In genomic region chr21:16608209-16608830, GRCh38 we compare ENCODE assay signal across 14 cellular contexts.
DNase-seq lines count a peak whose midpoint lies in the region; ATAC-seq and TF ChIP-seq lines count a peak whose summit lies in the region.
"Had no signal": no experiment of that assay in that cellular context is flagged by ENCODE, and none has a peak within 500 bp of the region (broad histone marks: within the 10 kb centered on the region; RNA-seq: fewer than 3 reads in every experiment).

No MANE protein-coding gene starts in this region.

- DNase-seq in heart right ventricle, result no peak
- DNase-seq in Right ventricle myocardium inferior (ENCODE audit: missing footprints), result no peak
- no peak for DNase-seq in left ventricle myocardium superior
- DNase-seq in thyroid gland, result no peak
- DNase-seq in NOMO-1 treated with DMSO at 0.1 percent for 48 hours (lab: John Stamatoyannopoulos, UW; ENCODE audit: unreplicated experiment), result no peak
- DNase-seq: activated CD4-positive, alpha-beta T cell treated with anti-CD3 and anti-CD28 coated beads, Interleukin-2, amount 10 ng/mL, durations not matched to agents 24 days and 14 days; central memory CD4-positive, alpha-beta T cell; islet precursor cell; NCI-H1436 treated with DMSO at 0.1 percent for 48 hours; stimulated activated CD8-positive, alpha-beta memory T cell treated with anti-CD3 and anti-CD28 coated beads, Interleukin-4, amount 100 ng/mL, for 48 hours; uterus had no signal

- ATAC-seq in heart right ventricle, result peak in 3 of 8 donors; percentile 30 to 57 (median 37)
- ATAC-seq in Right ventricle myocardium inferior, result no peak
- peak; percentile 53; the same call in 1 of the 3 replicates for ATAC-seq in SK-N-SH treated with all-trans-retinoic acid at 6 μM for 48 hours
- peak; percentile 59 for ATAC-seq in left ventricle myocardium superior
- ATAC-seq in HG03378 (IDR thresholded peaks at IDR 0.05; ENCODE audit: unreplicated experiment), result no peak
- no peak for ATAC-seq in GM19463 (IDR thresholded peaks at IDR 0.05; ENCODE audit: unreplicated experiment)

- H3K27me3 ChIP-seq in heart right ventricle (no peaks in the 10 kb centered on the region), thyroid gland (no peaks in the 10 kb centered on the region)
- H3K27me3 ChIP-seq: uterus had no signal

- intact Hi-C loops in heart right ventricle (cut with DNase I), result loop anchor here in 1 of 10 donors (10.0 kb wide), 1 partner anchor 154 kb away; no protein-coding TSS in a partner anchor
- intact Hi-C loops in Right ventricle myocardium inferior (cut with DNase I), result no loop called here
- intact Hi-C loops in left ventricle myocardium superior (cut with micrococcal nuclease), result no loop called here
- intact Hi-C loops in thyroid gland (cut with DNase I), result no loop called here

- no peak overlapping the region for H3K27ac ChIP-seq in heart right ventricle
- peak overlapping the region in 1 of 3 donors; percentile 8 for H3K27ac ChIP-seq in thyroid gland
- H3K27ac ChIP-seq: uterus had no signal

- TF ChIP-seq CTCF in heart right ventricle (IDR thresholded peaks at IDR 0.05) (peak in 5 of 9 donors; percentile 22 to 49 (median 40)), thyroid gland (IDR thresholded peaks at IDR 0.05) (peak in 3 of 6 experiments; percentile 13 to 29 (median 26))

- peaks cover 0 to 17% (median 3%) of the 10 kb centered on the region in 9 donors for H3K4me1 ChIP-seq in heart right ventricle
- peaks cover 12 to 19% of the 10 kb centered on the region in 2 donors for H3K4me1 ChIP-seq in thyroid gland
- H3K4me1 ChIP-seq: uterus had no signal

- 51 to 77% methylated on average over 3 of the region's 3 CpGs for WGBS in heart right ventricle, 2 donors
- WGBS in thyroid gland, 2 donors, result 93% methylated on average over 3 of the region's 3 CpGs

- H3K36me3 ChIP-seq in heart right ventricle (peaks cover 0 to 48% (median 0%) of the 10 kb centered on the region in 9 donors), thyroid gland (no peaks in the 10 kb centered on the region)
- H3K36me3 ChIP-seq: uterus had no signal

- no peaks in the 10 kb centered on the region for H3K9me3 ChIP-seq in heart right ventricle
- no peaks in the 10 kb centered on the region for H3K9me3 ChIP-seq in thyroid gland
- H3K9me3 ChIP-seq: uterus had no signal

- no peak for TF ChIP-seq POLR2A in thyroid gland (IDR thresholded peaks at IDR 0.05)

- H3K4me3 ChIP-seq in heart right ventricle (no peak overlapping the region), thyroid gland (replicated peaks in 1 of 3) (no peak overlapping the region)
- H3K4me3 ChIP-seq: uterus had no signal

TF ChIP-seq in SK-N-SH treated with all-trans-retinoic acid at 6 μM for 48 hours, 23 proteins besides CTCF, POLR2A, EP300 and RAD21:
- TF ChIP-seq TCF4 (CRISPR knock-in tag; IDR thresholded peaks at IDR 0.05; ENCODE audit: borderline replicate concordance), result no peak
- no peak for TF ChIP-seq CREB5 (CRISPR knock-in tag; IDR thresholded peaks at IDR 0.05; ENCODE audit: low read depth)
- TF ChIP-seq SNAI2 (CRISPR knock-in tag; IDR thresholded peaks at IDR 0.05), result no peak
- TF ChIP-seq GLIS3 (CRISPR knock-in tag; IDR thresholded peaks at IDR 0.05), result no peak
- TF ChIP-seq ZNF565 (CRISPR knock-in tag; conservative IDR thresholded peaks at IDR 0.05; ENCODE audit: low read depth), result no peak
- no peak for TF ChIP-seq TOX (CRISPR knock-in tag; IDR thresholded peaks at IDR 0.05; ENCODE audit: borderline replicate concordance)
- no peak for TF ChIP-seq ZFP3 (CRISPR knock-in tag; IDR thresholded peaks at IDR 0.05)
- TF ChIP-seq ZC3H10 (CRISPR knock-in tag; IDR thresholded peaks at IDR 0.05), result no peak
- TF ChIP-seq ZNF70 (CRISPR knock-in tag; IDR thresholded peaks at IDR 0.05), result no peak
- no peak for TF ChIP-seq TSHZ2 (CRISPR knock-in tag; IDR thresholded peaks at IDR 0.05)
- TF ChIP-seq CSDC2 (CRISPR knock-in tag; IDR thresholded peaks at IDR 0.05), result no peak
- no peak for TF ChIP-seq RARB (CRISPR knock-in tag; IDR thresholded peaks at IDR 0.05)

Comparison
In these comparisons a context has a peak if more than half of its experiments do, and no peak if none do; other contexts are left out.
1. ATAC-seq: peak in SK-N-SH treated with all-trans-retinoic acid at 6 μM for 48 hours (single experiment) and left ventricle myocardium superior (single experiment); none in Right ventricle myocardium inferior (single experiment), HG03378 (single experiment) and GM19463 (single experiment).